Comparison of ENCODE assay signal across 2 cellular contexts in genomic region chr12:102427542-102427923, GRCh38.
TF ChIP-seq lines count a peak whose summit lies in the region.

No MANE protein-coding gene starts in this region.

TF ChIP-seq in liver, 16 proteins besides CTCF, POLR2A, EP300 and RAD21 (continued from another document):
- TF ChIP-seq HNF4A (conservative IDR thresholded peaks at IDR 0.05) (peak; percentile 55 to 62), ZBTB33 (IDR thresholded peaks at IDR 0.05) (no peak)

TF ChIP-seq in HepG2, 621 proteins besides CTCF, POLR2A, EP300 and RAD21 (continued from another document):
- TF ChIP-seq, protein P1, sequence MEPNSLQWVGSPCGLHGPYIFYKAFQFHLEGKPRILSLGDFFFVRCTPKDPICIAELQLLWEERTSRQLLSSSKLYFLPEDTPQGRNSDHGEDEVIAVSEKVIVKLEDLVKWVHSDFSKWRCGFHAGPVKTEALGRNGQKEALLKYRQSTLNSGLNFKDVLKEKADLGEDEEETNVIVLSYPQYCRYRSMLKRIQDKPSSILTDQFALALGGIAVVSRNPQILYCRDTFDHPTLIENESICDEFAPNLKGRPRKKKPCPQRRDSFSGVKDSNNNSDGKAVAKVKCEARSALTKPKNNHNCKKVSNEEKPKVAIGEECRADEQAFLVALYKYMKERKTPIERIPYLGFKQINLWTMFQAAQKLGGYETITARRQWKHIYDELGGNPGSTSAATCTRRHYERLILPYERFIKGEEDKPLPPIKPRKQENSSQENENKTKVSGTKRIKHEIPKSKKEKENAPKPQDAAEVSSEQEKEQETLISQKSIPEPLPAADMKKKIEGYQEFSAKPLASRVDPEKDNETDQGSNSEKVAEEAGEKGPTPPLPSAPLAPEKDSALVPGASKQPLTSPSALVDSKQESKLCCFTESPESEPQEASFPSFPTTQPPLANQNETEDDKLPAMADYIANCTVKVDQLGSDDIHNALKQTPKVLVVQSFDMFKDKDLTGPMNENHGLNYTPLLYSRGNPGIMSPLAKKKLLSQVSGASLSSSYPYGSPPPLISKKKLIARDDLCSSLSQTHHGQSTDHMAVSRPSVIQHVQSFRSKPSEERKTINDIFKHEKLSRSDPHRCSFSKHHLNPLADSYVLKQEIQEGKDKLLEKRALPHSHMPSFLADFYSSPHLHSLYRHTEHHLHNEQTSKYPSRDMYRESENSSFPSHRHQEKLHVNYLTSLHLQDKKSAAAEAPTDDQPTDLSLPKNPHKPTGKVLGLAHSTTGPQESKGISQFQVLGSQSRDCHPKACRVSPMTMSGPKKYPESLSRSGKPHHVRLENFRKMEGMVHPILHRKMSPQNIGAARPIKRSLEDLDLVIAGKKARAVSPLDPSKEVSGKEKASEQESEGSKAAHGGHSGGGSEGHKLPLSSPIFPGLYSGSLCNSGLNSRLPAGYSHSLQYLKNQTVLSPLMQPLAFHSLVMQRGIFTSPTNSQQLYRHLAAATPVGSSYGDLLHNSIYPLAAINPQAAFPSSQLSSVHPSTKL (CRISPR knock-in tag; IDR thresholded peaks at IDR 0.05), result no peak
- TF ChIP-seq DNMT1 (CRISPR knock-in tag; IDR thresholded peaks at IDR 0.05) (no peak), FUBP1 (CRISPR knock-in tag; IDR thresholded peaks at IDR 0.05; ENCODE audit: borderline replicate concordance) (no peak), RFXANK (CRISPR knock-in tag; IDR thresholded peaks at IDR 0.05) (no peak), ATM (IDR thresholded peaks at IDR 0.05; ENCODE audit: borderline replicate concordance) (no peak), SATB2 (CRISPR knock-in tag; IDR thresholded peaks at IDR 0.05) (no peak)
